Comparison of ENCODE assay signal across 8 cellular contexts in the genomic region with DNA sequence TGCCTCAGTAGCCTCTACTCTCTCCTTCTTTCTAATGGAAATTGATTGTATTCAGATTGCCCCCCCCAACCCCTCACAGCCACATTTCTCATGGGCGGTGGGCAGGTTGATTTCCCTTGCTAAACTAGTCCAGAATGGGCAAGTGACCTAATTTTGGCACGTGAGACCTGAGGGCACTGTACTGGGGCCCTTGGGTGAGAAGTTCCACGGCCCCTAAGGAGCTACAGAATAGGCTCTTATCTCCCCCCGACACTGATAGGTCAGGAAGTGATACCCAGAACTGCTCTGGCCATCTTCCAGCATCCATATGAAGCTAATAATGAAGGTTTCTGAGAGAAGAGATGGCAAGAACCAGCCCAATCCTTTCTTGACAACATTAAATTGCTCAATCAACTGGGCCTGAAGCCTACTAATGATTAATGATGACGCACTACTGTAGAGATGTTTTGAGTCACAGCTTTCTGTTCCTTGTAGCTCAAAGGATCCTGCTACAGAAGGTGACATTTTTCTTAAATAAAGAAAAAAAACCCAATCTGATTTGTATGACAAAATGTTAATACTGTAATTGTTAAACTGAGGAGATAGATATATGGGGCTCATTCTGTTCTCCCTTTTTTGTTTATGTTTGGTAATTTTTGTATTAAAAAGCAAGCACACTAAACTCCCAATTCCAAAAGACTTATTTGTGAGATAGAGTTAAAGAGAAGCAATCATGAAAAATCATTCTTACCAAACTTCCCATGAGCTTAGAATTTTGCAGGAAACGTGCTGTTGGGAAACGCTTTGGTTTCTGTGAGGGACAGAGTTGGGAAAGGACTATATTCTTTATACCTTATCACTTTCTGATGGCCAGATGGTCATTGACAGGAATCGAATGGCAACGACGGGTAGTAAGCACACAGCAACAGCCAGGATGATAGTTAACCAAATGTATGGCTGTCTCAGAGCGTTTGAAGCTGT. TPM values are rescaled to one million over a fixed set of nuclear protein-coding genes. Genes with fewer than 3 reads are reported as not detected.
DNase-seq lines count a peak whose midpoint lies in the region; ATAC-seq, FAIRE-seq and TF ChIP-seq lines count a peak whose summit lies in the region.

No MANE protein-coding gene starts in this region.

- DNase-seq in adipocyte (ENCODE audit: low read depth) (peak; percentile 27), retinal pigment epithelial cell (ENCODE audit: low read depth) (peak; percentile 39), mucosa of gallbladder (ENCODE audit: low spot score) (no peak), A172 (ENCODE audit: low spot score) (no peak), GM12892 (ENCODE audit: insufficient read length) (no peak), germinal center (ENCODE audit: low spot score) (no peak)

- ATAC-seq in GM18909 (IDR thresholded peaks at IDR 0.05; ENCODE audit: poor library complexity, unreplicated experiment), result peak; percentile 97
- ATAC-seq in HG02970 (IDR thresholded peaks at IDR 0.05; ENCODE audit: low FRiP score, unreplicated experiment), result peak; percentile 95

- no peak overlapping the region for H3K4me3 ChIP-seq in adipocyte (ENCODE audit: low read length)
- H3K4me3 ChIP-seq in retinal pigment epithelial cell (ENCODE audit: low read length), result no peak overlapping the region

- no peaks in the 10 kb centered on the region for H3K27me3 ChIP-seq in adipocyte (replicated peaks; ENCODE audit: control insufficient read depth, insufficient read depth, low read length)

- H3K4me1 ChIP-seq in adipocyte (ENCODE audit: control insufficient read depth, insufficient read depth, low read length), result peaks cover 15% of the 10 kb centered on the region

- no peak for FAIRE-seq in GM12892 (lab: Jason Lieb, UNC)

- peaks cover 15% of the 10 kb centered on the region for H3K36me3 ChIP-seq in adipocyte (ENCODE audit: control insufficient read depth, insufficient read depth, low read length, severe bottlenecking)

- TF ChIP-seq CTCF in retinal pigment epithelial cell (conservative IDR thresholded peaks at IDR 0.05; ENCODE audit: low read depth, low read length), result no peak

- no peaks in the 10 kb centered on the region for H3K9me3 ChIP-seq in adipocyte (ENCODE audit: control insufficient read depth, low read length)

- H3K9ac ChIP-seq in adipocyte (ENCODE audit: low read length), result peak overlapping the region; percentile 0

- no peak for TF ChIP-seq POLR2A in GM12892 (IDR thresholded peaks at IDR 0.05; ENCODE audit: low read depth, low read length)

RNA-seq across cellular contexts. Expression of gene NARS1, which starts 28.2 kb away (rescaled TPM):
- 116 TPM for total RNA-seq in mucosa of gallbladder
- total RNA-seq in A172 (2014; rRNA removed; shearing (Covaris generic)), result 130 and 186 TPM in 2 replicates
- 47.5 TPM for polyA plus RNA-seq in GM12892 (2012; ENCODE audit: missing spikeins)

Comparison
In these comparisons a context has a peak if more than half of its experiments do, and no peak if none do; other contexts are left out.
1. DNase-seq: peak in adipocyte (single experiment) and retinal pigment epithelial cell (single experiment); none in mucosa of gallbladder (single experiment), A172 (single experiment), GM12892 (single experiment) and germinal center (single experiment).